In the genomic region with DNA sequence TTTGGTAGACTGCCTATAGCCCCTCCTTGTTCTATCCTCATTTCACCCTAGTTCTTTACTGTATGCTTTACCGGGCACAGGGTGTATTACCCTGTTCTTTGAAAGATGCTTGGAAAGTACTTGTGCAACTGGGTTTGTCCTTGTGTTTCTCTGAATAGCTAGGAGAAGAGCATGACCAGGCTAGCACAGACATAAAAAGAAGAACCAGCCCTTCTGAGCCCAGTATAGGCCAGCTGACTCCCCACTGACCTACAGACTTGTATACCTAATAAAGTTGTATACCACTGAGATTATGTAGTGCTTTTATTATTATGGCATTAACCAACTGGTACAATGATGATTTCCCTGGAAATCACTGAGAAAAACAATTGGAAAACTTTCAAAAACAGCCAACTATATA, we compare ENCODE assay signal across 33 cellular contexts. TPM values are rescaled to one million over a fixed set of nuclear protein-coding genes. Genes with fewer than 3 reads are reported as not detected.
"Had no signal": no experiment of that assay in that cellular context is flagged by ENCODE, and none has a peak within 500 bp of the region (broad histone marks: within the 10 kb centered on the region; RNA-seq: fewer than 3 reads in every experiment).

No MANE protein-coding gene starts in this region.

- ATAC-seq: activated CD8-positive, alpha-beta T cell treated with anti-CD3 and anti-CD28 coated beads for 36 hours; activated naive CD4-positive, alpha-beta T cell treated with anti-CD3 and anti-CD28 coated beads, Interleukin-2, amount 50 U/mL, for 72 hours; activated T-cell treated with anti-CD3 and anti-CD28 coated beads, Interleukin-2, amount 50 U/mL, for 4 hours; activated T-cell treated with anti-CD3 and anti-CD28 coated beads, Interleukin-2, amount 50 U/mL, for 72 hours; activated T-helper 17 cell treated with anti-CD3 and anti-CD28 coated beads, Interleukin-2, amount 50 U/mL, for 72 hours; body of pancreas had no signal

- H3K27me3 ChIP-seq: adrenal gland, body of pancreas, brain microvascular endothelial cell, breast epithelium had no signal

- FAIRE-seq: astrocyte, TTC549 had no signal

- H3K27ac ChIP-seq: adrenal gland, body of pancreas, brain microvascular endothelial cell, breast epithelium, VCaP had no signal

- H3K4me1 ChIP-seq: adrenal gland, body of pancreas, breast epithelium had no signal

- DNase-seq: activated B cell treated with CpG ODN at 0.5 μM for 24 hours; activated CD4-positive, alpha-beta memory T cell treated with anti-CD3 and anti-CD28 coated beads for 36 hours; activated CD4-positive, alpha-beta T cell treated with anti-CD3 and anti-CD28 coated beads for 4 hours; activated CD4-positive, alpha-beta T cell treated with anti-CD3 and anti-CD28 coated beads, Interleukin-2, amount 10 ng/mL, durations not matched to agents 24 days and 14 days; activated CD4-positive, alpha-beta T cell treated with anti-CD3 and anti-CD28 coated beads, Interleukin-2, amount 50 U/mL, for 1 hour; activated CD4-positive, alpha-beta T cell treated with anti-CD3 and anti-CD28 coated beads, Interleukin-2, amount 50 U/mL, for 4 hours; activated CD4-positive, CD25-positive, alpha-beta regulatory T cell treated with anti-CD3 and anti-CD28 coated beads, Interleukin-2, amount 50 U/mL, for 72 hours; activated CD8-positive, alpha-beta memory T cell treated with anti-CD3 and anti-CD28 coated beads, Interleukin-2, amount 50 U/mL, for 4 hours; activated CD8-positive, alpha-beta T cell treated with anti-CD3 and anti-CD28 coated beads for 36 hours; activated effector memory CD4-positive, alpha-beta T cell treated with anti-CD3 and anti-CD28 coated beads, Interleukin-2, amount 50 U/mL, for 16 hours; activated gamma-delta T cell treated with Interleukin-2 at 50 U/mL for 16 hours; activated naive CD4-positive, alpha-beta T cell; activated naive CD4-positive, alpha-beta T cell treated with anti-CD3 and anti-CD28 coated beads for 36 hours; activated naive CD4-positive, alpha-beta T cell treated with anti-CD3 and anti-CD28 coated beads, Interleukin-2, amount 50 U/mL, for 16 hours; activated naive CD8-positive, alpha-beta T cell treated with anti-CD3 and anti-CD28 coated beads for 36 hours; activated T-cell treated with anti-CD3 and anti-CD28 coated beads for 4 hours; activated T-cell treated with anti-CD3 and anti-CD28 coated beads, Interleukin-2, amount 50 U/mL, for 1 hour; activated T-cell treated with anti-CD3 and anti-CD28 coated beads, Interleukin-2, amount 50 U/mL, for 4 hours; activated T-cell treated with anti-CD3 and anti-CD28 coated beads, Interleukin-2, amount 50 U/mL, for 72 hours; adrenal gland; amniotic stem cell; aorta; body of pancreas; brain microvascular endothelial cell; central memory CD4-positive, alpha-beta T cell; T-helper 2 cell; T-helper 9 cell had no signal

- H3K4me3 ChIP-seq: adrenal gland, body of pancreas, breast epithelium had no signal

- H3K36me3 ChIP-seq: adrenal gland, brain microvascular endothelial cell, breast epithelium had no signal

- H3K9me3 ChIP-seq: body of pancreas, breast epithelium had no signal

RNA-seq across cellular contexts. Expression of a gene that starts 15.0 kb away (rescaled TPM):
- total RNA-seq: activated B cell treated with CpG ODN at 0.5 μM for 24 hours; activated CD4-positive, alpha-beta T cell treated with anti-CD3 and anti-CD28 coated beads, Interleukin-2, amount 10 ng/mL, durations not matched to agents 24 days and 14 days; activated CD8-positive, alpha-beta T cell treated with anti-CD3 and anti-CD28 coated beads for 36 hours; activated naive CD4-positive, alpha-beta T cell treated with anti-CD3 and anti-CD28 coated beads for 36 hours; activated naive CD4-positive, alpha-beta T cell treated with anti-CD3 and anti-CD28 coated beads, Interleukin-2, amount 50 U/mL, for 72 hours; activated naive CD8-positive, alpha-beta T cell treated with anti-CD3 and anti-CD28 coated beads for 36 hours; activated T-helper 17 cell treated with anti-CD3 and anti-CD28 coated beads, Interleukin-2, amount 50 U/mL, for 72 hours; astrocyte had no signal

RNA-seq across cellular contexts. Expression of a gene that starts 40.9 kb away (rescaled TPM):
- total RNA-seq: activated B cell treated with CpG ODN at 0.5 μM for 24 hours; activated CD4-positive, alpha-beta T cell treated with anti-CD3 and anti-CD28 coated beads, Interleukin-2, amount 10 ng/mL, durations not matched to agents 24 days and 14 days; activated CD8-positive, alpha-beta T cell treated with anti-CD3 and anti-CD28 coated beads for 36 hours; activated naive CD4-positive, alpha-beta T cell treated with anti-CD3 and anti-CD28 coated beads for 36 hours; activated naive CD8-positive, alpha-beta T cell treated with anti-CD3 and anti-CD28 coated beads for 36 hours; body of pancreas had no signal
- polyA plus RNA-seq: aorta had no signal
